Comparison of ENCODE assay signal across 8 cellular contexts in the genomic region with DNA sequence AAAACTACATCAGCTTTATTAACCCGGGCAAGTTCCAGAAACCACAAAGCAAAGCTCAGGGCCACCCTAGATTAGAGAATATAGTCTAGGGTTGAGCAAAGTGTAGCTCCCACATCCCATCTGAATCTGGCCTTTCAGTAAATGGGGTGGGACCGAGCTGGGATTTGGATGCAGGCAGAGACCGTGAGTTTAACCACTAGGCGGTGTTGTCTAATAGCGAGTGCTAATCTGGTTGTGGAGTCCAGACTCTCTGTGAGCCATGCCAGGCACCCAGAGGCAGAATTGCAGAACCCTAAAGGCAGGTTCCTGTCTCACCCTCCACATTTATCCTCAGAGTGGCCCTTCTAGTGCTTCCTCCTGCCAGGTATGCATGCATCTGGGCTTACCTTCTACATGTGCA.
DNase-seq lines count a peak whose midpoint lies in the region; ATAC-seq lines count a peak whose summit lies in the region.

No MANE protein-coding gene starts in this region.

- ATAC-seq in HG02938 (IDR thresholded peaks at IDR 0.05; ENCODE audit: unreplicated experiment) (peak; percentile 74), GM21447 (IDR thresholded peaks at IDR 0.05; ENCODE audit: unreplicated experiment) (no peak), GM21360 (IDR thresholded peaks at IDR 0.05; ENCODE audit: unreplicated experiment) (no peak)

- DNase-seq in NCI-H1417 (lab: John Stamatoyannopoulos, UW) (peak in 2 of 3 experiments; percentile 24 to 58), NCI-H1417 treated with DMSO at 0.1 percent for 48 hours (lab: John Stamatoyannopoulos, UW) (no peak), SHP77 (lab: John Stamatoyannopoulos, UW) (peak; percentile 18 to 51), islet precursor cell (peak; percentile 82), NCI-H1105 treated with DMSO at 0.1 percent for 48 hours (lab: John Stamatoyannopoulos, UW) (no peak)

Comparison
In these comparisons a context has a peak if more than half of its experiments do, and no peak if none do; other contexts are left out.
1. DNase-seq: peak in NCI-H1417 (2 of 3), SHP77 (2 of 2) and islet precursor cell (single experiment); none in NCI-H1417 treated with DMSO at 0.1 percent for 48 hours (single experiment) and NCI-H1105 treated with DMSO at 0.1 percent for 48 hours (single experiment).